Comparison of ENCODE assay signal across 1 cellular context in the genomic region with DNA sequence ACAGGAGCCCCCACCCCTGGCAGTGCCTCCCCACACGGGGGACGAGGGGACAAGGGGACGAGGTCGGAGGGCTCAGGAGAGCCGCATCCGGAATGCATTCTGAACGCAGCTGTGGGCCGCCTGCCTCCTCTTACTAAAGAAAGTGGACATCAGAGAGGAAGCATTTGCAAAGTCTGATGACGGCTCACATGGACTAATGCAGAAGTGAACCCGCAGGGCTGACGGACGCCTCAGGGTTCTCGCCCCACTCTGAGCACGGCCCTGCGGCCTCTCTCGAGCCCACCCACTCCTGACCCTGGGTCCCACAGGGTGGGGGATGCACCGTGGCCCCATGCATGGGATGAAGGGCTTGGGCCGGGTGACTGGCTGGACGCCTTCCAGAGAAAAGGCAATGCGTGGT.
TF ChIP-seq lines count a peak whose summit lies in the region.

No MANE protein-coding gene starts in this region.

TF ChIP-seq in WTC11, 78 proteins besides CTCF, POLR2A, EP300 and RAD21 (continued from another document):
- TF ChIP-seq ATF2 (CRISPR knock-in tag; IDR thresholded peaks at IDR 0.05; ENCODE audit: borderline replicate concordance, low read depth) (no peak), ZNF232 (CRISPR knock-in tag; IDR thresholded peaks at IDR 0.05) (no peak), ZNF416 (CRISPR knock-in tag; IDR thresholded peaks at IDR 0.05) (no peak), TP53 (CRISPR knock-in tag; IDR thresholded peaks at IDR 0.05) (no peak)
